ENCODE assay signal across 8 cellular contexts in the genomic region with DNA sequence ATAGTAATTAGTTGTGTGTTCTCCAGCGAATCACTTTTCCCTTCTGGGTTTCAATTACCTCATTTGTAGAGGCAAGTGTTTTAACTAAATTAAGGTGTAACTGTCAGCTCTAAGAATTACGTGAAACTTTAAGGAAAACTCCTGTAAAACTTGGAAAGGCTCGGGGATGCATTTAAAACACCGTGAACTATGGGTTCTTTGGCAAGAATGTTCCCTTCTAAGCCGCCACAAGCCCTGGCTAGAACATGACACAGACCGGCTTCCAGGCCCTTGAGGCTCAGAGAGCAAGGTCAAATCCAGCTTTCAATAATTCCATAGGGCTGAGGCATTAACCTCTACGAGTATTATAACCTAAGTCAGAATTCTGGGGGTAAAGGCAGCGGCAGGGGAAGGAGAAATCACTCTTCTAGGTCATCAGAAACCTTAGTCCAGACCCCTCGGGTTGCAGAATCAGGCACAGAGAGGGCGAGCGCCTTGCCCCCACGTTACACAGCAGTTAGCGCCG. TPM values are rescaled to one million over a fixed set of nuclear protein-coding genes. Genes with fewer than 3 reads are reported as not detected.
A peak's percentile ranks its signal among the peaks of the same experiment; 100 is the strongest.
DNase-seq lines count a peak whose midpoint lies in the region; ATAC-seq and TF ChIP-seq lines count a peak whose summit lies in the region.

No MANE protein-coding gene starts in this region.

- peaks cover 9% of the 10 kb centered on the region for H3K9me3 Mint-ChIP-seq in activated CD4-positive, alpha-beta T cell treated with anti-CD3 and anti-CD28 coated beads, Interleukin-2, amount 10 ng/mL, durations not matched to agents 24 days and 14 days
- H3K9me3 Mint-ChIP-seq in naive B cell: peaks cover 0 to 5% (median 0%) of the 10 kb centered on the region in 7 donors

- peak overlapping the region; percentile 93 for H3K27ac Mint-ChIP-seq in activated CD4-positive, alpha-beta T cell treated with anti-CD3 and anti-CD28 coated beads, Interleukin-2, amount 10 ng/mL, durations not matched to agents 24 days and 14 days
- peak overlapping the region in 5 of 6 donors; percentile 19 to 83 (median 69) for H3K27ac Mint-ChIP-seq in naive B cell

- no peak for DNase-seq in activated CD4-positive, alpha-beta T cell treated with anti-CD3 and anti-CD28 coated beads, Interleukin-2, amount 10 ng/mL, durations not matched to agents 24 days and 14 days
- DNase-seq in activated CD4-positive, alpha-beta T cell treated with anti-CD3 and anti-CD28 coated beads, Interleukin-2, amount 50 U/mL, for 1 hour: no peak
- DNase-seq in SK-MEL-5 (ENCODE audit: low read depth, low spot score) (peak; percentile 24), esophagus muscularis mucosa (ENCODE audit: extremely low spot score) (no peak), naive B cell (no peak)
- DNase-seq in effector CD4-positive, alpha-beta T cell: no peak
- no peak for DNase-seq in stimulated activated CD4-positive, alpha-beta T cell treated with anti-CD3 and anti-CD28 coated beads, Interleukin-4, amount 100 ng/mL, for 4 hours

- 15% methylated on average over 12 of the region's 14 CpGs for WGBS in esophagus muscularis mucosa

- TF ChIP-seq POLR2A in esophagus muscularis mucosa (IDR thresholded peaks at IDR 0.05; ENCODE audit: low read depth): no peak

- H3K36me3 Mint-ChIP-seq in activated CD4-positive, alpha-beta T cell treated with anti-CD3 and anti-CD28 coated beads, Interleukin-2, amount 10 ng/mL, durations not matched to agents 24 days and 14 days (ENCODE audit: low read depth): peaks cover 7% of the 10 kb centered on the region
- peaks cover 0 to 7% of the 10 kb centered on the region in 2 donors for H3K36me3 Mint-ChIP-seq in naive B cell

- intact Hi-C loops in activated CD4-positive, alpha-beta T cell treated with anti-CD3 and anti-CD28 coated beads, Interleukin-2, amount 10 ng/mL, durations not matched to agents 24 days and 14 days (cut with micrococcal nuclease): loop anchor here (1.0 to 5.0 kb wide), 5 partner anchors 31 to 152 kb away; partner anchors contain the start of gene DGKH
- intact Hi-C loops in esophagus muscularis mucosa (cut with DNase I): loop anchor here (5.0 kb wide), 2 partner anchors 82 to 293 kb away; no protein-coding TSS in a partner anchor

- ATAC-seq in HG02943 (IDR thresholded peaks at IDR 0.05; ENCODE audit: low read depth, unreplicated experiment) (peak; percentile 15), naive B cell (ENCODE audit: low read depth in 2 of 2) (no peak)

- no peaks in the 10 kb centered on the region for H3K27me3 ChIP-seq in esophagus muscularis mucosa

- H3K36me3 ChIP-seq in esophagus muscularis mucosa: no peaks in the 10 kb centered on the region

- peaks cover 16 to 34% (median 28%) of the 10 kb centered on the region in 4 donors for H3K4me1 ChIP-seq in esophagus muscularis mucosa

- no peak for TF ChIP-seq EP300 in esophagus muscularis mucosa (IDR thresholded peaks at IDR 0.05)

- peak overlapping the region; percentile 82 to 91 (median 89) for H3K27ac ChIP-seq in esophagus muscularis mucosa (replicated peaks in 1 of 4)

- TF ChIP-seq CTCF in esophagus muscularis mucosa (IDR thresholded peaks at IDR 0.05): no peak

- H3K9me3 ChIP-seq in esophagus muscularis mucosa: no peaks in the 10 kb centered on the region

- H3K27me3 Mint-ChIP-seq in activated CD4-positive, alpha-beta T cell treated with anti-CD3 and anti-CD28 coated beads, Interleukin-2, amount 10 ng/mL, durations not matched to agents 24 days and 14 days: no peaks in the 10 kb centered on the region
- peaks cover 5 to 22% (median 12%) of the 10 kb centered on the region in 3 donors for H3K27me3 Mint-ChIP-seq in naive B cell

- in situ Hi-C loops in SK-MEL-5 (cut with HindIII; ENCODE audit: low pct_unique_long_range_greater_than_20kb, low sequenced_read_pairs): no loop called here

- peak overlapping the region; percentile 95 for H3K4me3 Mint-ChIP-seq in activated CD4-positive, alpha-beta T cell treated with anti-CD3 and anti-CD28 coated beads, Interleukin-2, amount 10 ng/mL, durations not matched to agents 24 days and 14 days
- H3K4me3 Mint-ChIP-seq in naive B cell: peak overlapping the region; percentile 88 to 96 (median 92)

- peaks cover 32% of the 10 kb centered on the region for H3K4me1 Mint-ChIP-seq in activated CD4-positive, alpha-beta T cell treated with anti-CD3 and anti-CD28 coated beads, Interleukin-2, amount 10 ng/mL, durations not matched to agents 24 days and 14 days
- peaks cover 11 to 25% (median 16%) of the 10 kb centered on the region in 3 donors for H3K4me1 Mint-ChIP-seq in naive B cell

- H3K4me3 ChIP-seq in esophagus muscularis mucosa: peak overlapping the region; percentile 78 to 96 (median 93)

RNA-seq across cellular contexts. Expression of gene VWA8, which starts 0.7 kb away (rescaled TPM):
- 28.4 TPM in 2 replicates for total RNA-seq in activated CD4-positive, alpha-beta T cell treated with anti-CD3 and anti-CD28 coated beads, Interleukin-2, amount 10 ng/mL, durations not matched to agents 24 days and 14 days
- total RNA-seq in SK-MEL-5 (2014; rRNA removed; shearing (Covaris generic)): 19.9 and 20.3 TPM in 2 replicates
- 11.3 and 21.1 TPM in 2 replicates for polyA plus RNA-seq in SK-MEL-5 (2015; cell fraction: cytosol; rRNA removed)
- 20.3 and 21.1 TPM in 2 replicates for polyA plus RNA-seq in SK-MEL-5 (2015; cell fraction: nucleus; rRNA removed)
- total RNA-seq in esophagus muscularis mucosa: 10 to 100 TPM; 19.5 to 26.2 (median 21.6) TPM
- polyA plus RNA-seq in naive B cell (ENCODE audit: low read depth in 6 of 6): 1 to 10 TPM in 5 of 6 donors, under 1 TPM in 1; 0.91 to 6.2 (median 3.5) TPM
